ENCODE assay signal across 14 cellular contexts in the genomic region with DNA sequence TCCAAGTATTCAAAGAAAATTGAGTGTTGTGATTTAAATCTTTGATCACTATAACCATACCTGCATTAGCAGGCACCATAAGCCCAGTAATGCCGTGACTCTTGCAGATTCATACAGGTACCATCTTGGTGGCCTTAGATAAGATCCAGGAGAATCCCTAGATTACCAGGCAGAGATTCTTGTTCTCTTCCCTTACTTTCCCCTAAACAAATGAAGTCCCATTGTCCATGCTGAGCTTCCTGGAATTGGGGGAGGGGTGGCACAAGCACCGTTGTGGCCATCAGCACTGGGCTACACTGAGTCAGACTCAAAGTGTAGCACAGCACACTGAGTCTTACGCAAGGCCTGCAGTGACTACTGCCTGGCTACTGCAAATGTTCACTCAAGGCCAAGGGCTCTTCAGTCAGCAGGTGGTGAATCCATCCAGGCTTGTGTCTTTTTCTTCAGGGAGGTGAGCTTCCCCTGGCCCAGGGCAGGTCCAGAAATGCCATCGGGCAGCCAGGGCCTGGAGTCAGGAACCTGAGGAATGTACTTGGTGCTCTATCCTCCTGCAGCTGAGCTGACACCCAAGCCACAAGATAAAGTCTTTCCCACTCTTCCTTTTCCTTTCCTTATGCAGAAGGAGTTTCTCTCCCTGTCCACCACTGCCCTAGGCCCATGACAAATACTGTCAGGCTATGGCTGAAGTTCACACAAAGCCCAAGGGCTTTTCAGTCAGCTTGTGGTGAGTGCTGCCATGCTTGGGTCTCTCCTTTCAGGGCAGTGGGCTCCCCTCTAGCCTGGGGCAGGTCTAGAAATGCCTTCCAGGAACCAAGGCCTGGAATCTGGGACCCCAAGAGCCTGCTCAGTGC. TPM values are rescaled to one million over a fixed set of nuclear protein-coding genes. Genes with fewer than 3 reads are reported as not detected.
DNase-seq lines count a peak whose midpoint lies in the region; ATAC-seq and TF ChIP-seq lines count a peak whose summit lies in the region.
"Had no signal": no experiment of that assay in that cellular context is flagged by ENCODE, and none has a peak within 500 bp of the region (broad histone marks: within the 10 kb centered on the region; RNA-seq: fewer than 3 reads in every experiment).

No MANE protein-coding gene starts in this region.

- H3K4me1 Mint-ChIP-seq in activated CD4-positive, alpha-beta T cell treated with anti-CD3 and anti-CD28 coated beads, Interleukin-2, amount 10 ng/mL, durations not matched to agents 24 days and 14 days: peaks cover 44% of the 10 kb centered on the region
- peaks cover 54% of the 10 kb centered on the region for H3K4me1 Mint-ChIP-seq in stimulated activated effector memory CD8-positive, alpha-beta T cell treated with anti-CD3 and anti-CD28 coated beads, Interleukin-12 subunit alpha, Interleukin-12 subunit beta, amount 100 ng/mL, for 72 hours
- H3K4me1 Mint-ChIP-seq in endothelial cell (ENCODE audit: unreplicated experiment): peaks cover 11% of the 10 kb centered on the region

- TF ChIP-seq CTCF in RWPE1 (conservative IDR thresholded peaks at IDR 0.05; ENCODE audit: low read depth): no peak
- TF ChIP-seq CTCF in fibroblast of pulmonary artery (IDR thresholded peaks at IDR 0.05; ENCODE audit: low read length, missing control alignments): no peak
- no peak for TF ChIP-seq CTCF in endothelial cell (IDR thresholded peaks at IDR 0.05; ENCODE audit: unreplicated experiment)
- no peak for TF ChIP-seq CTCF in right atrium auricular region (IDR thresholded peaks at IDR 0.05)

- intact Hi-C loops in activated CD4-positive, alpha-beta T cell treated with anti-CD3 and anti-CD28 coated beads, Interleukin-2, amount 10 ng/mL, durations not matched to agents 24 days and 14 days (cut with micrococcal nuclease): no loop called here

- peaks cover 79% of the 10 kb centered on the region for H3K36me3 Mint-ChIP-seq in activated CD4-positive, alpha-beta T cell treated with anti-CD3 and anti-CD28 coated beads, Interleukin-2, amount 10 ng/mL, durations not matched to agents 24 days and 14 days (ENCODE audit: low read depth)
- peaks cover 55% of the 10 kb centered on the region for H3K36me3 Mint-ChIP-seq in stimulated activated effector memory CD8-positive, alpha-beta T cell treated with anti-CD3 and anti-CD28 coated beads, Interleukin-12 subunit alpha, Interleukin-12 subunit beta, amount 100 ng/mL, for 72 hours
- peaks cover 7% of the 10 kb centered on the region for H3K36me3 Mint-ChIP-seq in endothelial cell (ENCODE audit: low read depth, unreplicated experiment)

- no peaks in the 10 kb centered on the region for H3K4me1 ChIP-seq in right atrium auricular region

- peaks cover 47% of the 10 kb centered on the region for H3K9me3 Mint-ChIP-seq in activated CD4-positive, alpha-beta T cell treated with anti-CD3 and anti-CD28 coated beads, Interleukin-2, amount 10 ng/mL, durations not matched to agents 24 days and 14 days
- peaks cover 23% of the 10 kb centered on the region for H3K9me3 Mint-ChIP-seq in stimulated activated effector memory CD8-positive, alpha-beta T cell treated with anti-CD3 and anti-CD28 coated beads, Interleukin-12 subunit alpha, Interleukin-12 subunit beta, amount 100 ng/mL, for 72 hours
- no peaks in the 10 kb centered on the region for H3K9me3 Mint-ChIP-seq in endothelial cell (ENCODE audit: unreplicated experiment)

- H3K27me3 ChIP-seq in right atrium auricular region: no peaks in the 10 kb centered on the region

- peak overlapping the region; percentile 46 for H3K27ac ChIP-seq in RWPE1
- no peak overlapping the region for H3K27ac ChIP-seq in right atrium auricular region

- H3K36me3 ChIP-seq in right atrium auricular region: no peaks in the 10 kb centered on the region

- no peak overlapping the region for H3K4me3 Mint-ChIP-seq in activated CD4-positive, alpha-beta T cell treated with anti-CD3 and anti-CD28 coated beads, Interleukin-2, amount 10 ng/mL, durations not matched to agents 24 days and 14 days
- H3K4me3 Mint-ChIP-seq in stimulated activated effector memory CD8-positive, alpha-beta T cell treated with anti-CD3 and anti-CD28 coated beads, Interleukin-12 subunit alpha, Interleukin-12 subunit beta, amount 100 ng/mL, for 72 hours: no peak overlapping the region
- H3K4me3 Mint-ChIP-seq in endothelial cell (ENCODE audit: unreplicated experiment): no peak overlapping the region
- H3K4me3 Mint-ChIP-seq: T-helper 17 cell had no signal

- H3K4me3 ChIP-seq in fibroblast of pulmonary artery (replicated peaks; ENCODE audit: low read depth, low read length) (no peak overlapping the region), right atrium auricular region (no peak overlapping the region)

- H3K9me3 ChIP-seq in right atrium auricular region: peaks cover 0 to 19% of the 10 kb centered on the region in 2 donors

- POLR2A ChIA-PET in RWPE1 (lab: Yijun Ruan, JAX; ENCODE audit: low non-redundant PET): no interaction called here

- DNase-seq in activated CD4-positive, alpha-beta T cell treated with anti-CD3 and anti-CD28 coated beads, Interleukin-2, amount 10 ng/mL, durations not matched to agents 24 days and 14 days: peak; percentile 48
- no peak for DNase-seq in activated CD4-positive, alpha-beta T cell treated with anti-CD3 and anti-CD28 coated beads for 1 hour
- DNase-seq in RWPE1 (ENCODE audit: low spot score) (no peak), fibroblast of pulmonary artery (ENCODE audit: low read depth) (peak; percentile 75), NCI-H82 (lab: John Stamatoyannopoulos, UW) (no peak), endothelial cell (ENCODE audit: low spot score) (no peak), right atrium auricular region (ENCODE audit: low spot score) (no peak)
- DNase-seq in stimulated activated effector memory CD8-positive, alpha-beta T cell treated with anti-CD3 and anti-CD28 coated beads, Interleukin-12 subunit alpha, Interleukin-12 subunit beta, amount 100 ng/mL, for 72 hours (ENCODE audit: low spot score in 2 of 2): no peak
- DNase-seq: activated CD8-positive, alpha-beta memory T cell treated with anti-CD3 and anti-CD28 coated beads, Interleukin-2, amount 50 U/mL, for 4 hours; AML-193; caudate nucleus; KBM-7; NCI-H69; T-helper 17 cell had no signal

- CTCF ChIA-PET in RWPE1 (lab: Yijun Ruan, JAX): interaction anchor here (0.6 to 1.7 kb wide), 2 partner anchors 56 to 135 kb away, joined by 4 to 5 read pairs; no protein-coding TSS in a partner anchor

- H3K27ac Mint-ChIP-seq in activated CD4-positive, alpha-beta T cell treated with anti-CD3 and anti-CD28 coated beads, Interleukin-2, amount 10 ng/mL, durations not matched to agents 24 days and 14 days: peak overlapping the region; percentile 42
- peak overlapping the region; percentile 85 for H3K27ac Mint-ChIP-seq in stimulated activated effector memory CD8-positive, alpha-beta T cell treated with anti-CD3 and anti-CD28 coated beads, Interleukin-12 subunit alpha, Interleukin-12 subunit beta, amount 100 ng/mL, for 72 hours
- no peak overlapping the region for H3K27ac Mint-ChIP-seq in endothelial cell (ENCODE audit: unreplicated experiment)
- H3K27ac Mint-ChIP-seq: T-helper 17 cell had no signal

- ATAC-seq in stimulated activated effector memory CD8-positive, alpha-beta T cell treated with anti-CD3 and anti-CD28 coated beads, Interleukin-12 subunit alpha, Interleukin-12 subunit beta, amount 100 ng/mL, for 72 hours: no peak
- ATAC-seq: T-helper 17 cell had no signal

- H3K27me3 Mint-ChIP-seq in activated CD4-positive, alpha-beta T cell treated with anti-CD3 and anti-CD28 coated beads, Interleukin-2, amount 10 ng/mL, durations not matched to agents 24 days and 14 days: no peaks in the 10 kb centered on the region
- H3K27me3 Mint-ChIP-seq in endothelial cell (ENCODE audit: unreplicated experiment): peaks cover 2% of the 10 kb centered on the region
- H3K27me3 Mint-ChIP-seq: T-helper 17 cell had no signal

RNA-seq across cellular contexts. Expression of a gene that starts 52.6 kb away (rescaled TPM):
- total RNA-seq in activated CD4-positive, alpha-beta T cell treated with anti-CD3 and anti-CD28 coated beads, Interleukin-2, amount 10 ng/mL, durations not matched to agents 24 days and 14 days: 130 and 132 TPM in 2 replicates
- not detected for total RNA-seq in endothelial cell (ENCODE audit: unreplicated experiment)
- total RNA-seq in right atrium auricular region: 1 to 10 TPM in 1 of 2 donors, under 1 TPM in 1; 0.55 to 1.6 TPM

Comparison
In these comparisons a context has a peak if more than half of its experiments do, and no peak if none do; other contexts are left out.
1. DNase-seq: peak in activated CD4-positive, alpha-beta T cell treated with anti-CD3 and anti-CD28 coated beads, Interleukin-2, amount 10 ng/mL, durations not matched to agents 24 days and 14 days (single experiment) and fibroblast of pulmonary artery (single experiment); none in activated CD4-positive, alpha-beta T cell treated with anti-CD3 and anti-CD28 coated beads for 1 hour (single experiment), RWPE1 (single experiment), stimulated activated effector memory CD8-positive, alpha-beta T cell treated with anti-CD3 and anti-CD28 coated beads, Interleukin-12 subunit alpha, Interleukin-12 subunit beta, amount 100 ng/mL, for 72 hours (0 of 2), NCI-H82 (single experiment), endothelial cell (single experiment) and right atrium auricular region (single experiment).
2. RNA of a gene that starts 52.6 kb away (total RNA-seq): 130 to 132 TPM in activated CD4-positive, alpha-beta T cell treated with anti-CD3 and anti-CD28 coated beads, Interleukin-2, amount 10 ng/mL, durations not matched to agents 24 days and 14 days; 0.55 to 1.6 TPM in right atrium auricular region and not detected in endothelial cell (single experiment); every median in the first group is over 10 times any median in the second.